Comparison of ENCODE assay signal across 23 cellular contexts in genomic region chr2:112615051-112615450, GRCh38.
"Had no signal": no experiment of that assay in that cellular context is flagged by ENCODE, and none has a peak within 500 bp of the region (broad histone marks: within the 10 kb centered on the region; RNA-seq: fewer than 3 reads in every experiment).

No MANE protein-coding gene starts in this region.

- DNase-seq: activated B cell treated with CpG ODN at 0.5 μM for 24 hours; activated CD4-positive, alpha-beta memory T cell treated with anti-CD3 and anti-CD28 coated beads for 36 hours; activated CD4-positive, alpha-beta T cell treated with anti-CD3 and anti-CD28 coated beads for 4 hours; activated gamma-delta T cell; activated T-cell treated with anti-CD3 and anti-CD28 coated beads for 4 hours; esophagus squamous epithelium; gastrocnemius medialis; hippocampal formation; left ventricle myocardium inferior; mammary epithelial cell; nucleus accumbens; SK-N-SH; stimulated activated CD4-positive, alpha-beta T cell treated with anti-CD3 and anti-CD28 coated beads, Interleukin-4, amount 100 ng/mL, for 1 hour; stimulated activated naive CD8-positive, alpha-beta T cell treated with anti-CD3 and anti-CD28 coated beads, Interleukin-15, Interleukin-2, amounts not matched to agents 100 U/mL and 50 U/mL, for 24 hours; T-helper 2 cell had no signal

- H3K27me3 Mint-ChIP-seq: activated CD4-positive, alpha-beta memory T cell treated with anti-CD3 and anti-CD28 coated beads for 36 hours had no signal

- H3K9me2 ChIP-seq: SK-N-SH had no signal

- H3K36me3 ChIP-seq: breast epithelium, esophagus squamous epithelium, gastrocnemius medialis, left ventricle myocardium inferior, right lobe of liver, upper lobe of left lung had no signal

- ATAC-seq: activated naive CD4-positive, alpha-beta T cell treated with anti-CD3 and anti-CD28 coated beads, Interleukin-2, amount 50 U/mL, for 72 hours; gastrocnemius medialis; right lobe of liver; stimulated activated naive CD8-positive, alpha-beta T cell treated with anti-CD3 and anti-CD28 coated beads, Interleukin-15, Interleukin-2, amounts not matched to agents 100 U/mL and 50 U/mL, for 24 hours had no signal

- H3K27ac ChIP-seq: breast epithelium, coronary artery, esophagus squamous epithelium, gastrocnemius medialis, left ventricle myocardium inferior, right lobe of liver, upper lobe of left lung had no signal

- H3K9ac ChIP-seq: SK-N-SH had no signal

- H3K36me3 Mint-ChIP-seq: activated naive CD4-positive, alpha-beta T cell treated with anti-CD3 and anti-CD28 coated beads, Interleukin-2, amount 50 U/mL, for 72 hours had no signal

- H3K27ac Mint-ChIP-seq: activated B cell treated with CpG ODN at 0.5 μM for 24 hours; activated CD4-positive, alpha-beta memory T cell treated with anti-CD3 and anti-CD28 coated beads for 36 hours; activated naive CD4-positive, alpha-beta T cell treated with anti-CD3 and anti-CD28 coated beads, Interleukin-2, amount 50 U/mL, for 72 hours; activated T-helper 1 cell treated with anti-CD3 and anti-CD28 coated beads, Interleukin-12 subunit alpha, Interleukin-12 subunit beta, Interleukin-2, Interleukin-4 antibody, amounts not matched to agents 30 ng/mL and 10 ng/mL and 1 ng/mL, durations not matched to agents 14 hours and 24 hours and 36 hours; nephron had no signal

- H3K4me1 Mint-ChIP-seq: activated B cell treated with CpG ODN at 0.5 μM for 24 hours, nephron had no signal

- H3K4me2 ChIP-seq: SK-N-SH had no signal

- H3K4me1 ChIP-seq: breast epithelium, esophagus squamous epithelium, gastrocnemius medialis, left ventricle myocardium inferior, upper lobe of left lung had no signal

- H3K27me3 ChIP-seq: breast epithelium, esophagus squamous epithelium, gastrocnemius medialis, right lobe of liver, upper lobe of left lung had no signal

- H3K4me3 Mint-ChIP-seq: activated B cell treated with CpG ODN at 0.5 μM for 24 hours; activated CD4-positive, alpha-beta memory T cell treated with anti-CD3 and anti-CD28 coated beads for 36 hours; activated T-helper 1 cell treated with anti-CD3 and anti-CD28 coated beads, Interleukin-12 subunit alpha, Interleukin-12 subunit beta, Interleukin-2, Interleukin-4 antibody, amounts not matched to agents 30 ng/mL and 10 ng/mL and 1 ng/mL, durations not matched to agents 14 hours and 24 hours and 36 hours; nephron had no signal

- H3K4me3 ChIP-seq: breast epithelium, coronary artery, esophagus squamous epithelium, gastrocnemius medialis, left ventricle myocardium inferior, right lobe of liver, smooth muscle cell, upper lobe of left lung had no signal

- H3K9me3 ChIP-seq: breast epithelium, esophagus squamous epithelium, gastrocnemius medialis, left ventricle myocardium inferior, right lobe of liver, SK-N-SH, upper lobe of left lung had no signal

- H3K9me3 Mint-ChIP-seq: activated B cell treated with CpG ODN at 0.5 μM for 24 hours; activated CD4-positive, alpha-beta memory T cell treated with anti-CD3 and anti-CD28 coated beads for 36 hours; activated naive CD4-positive, alpha-beta T cell treated with anti-CD3 and anti-CD28 coated beads, Interleukin-2, amount 50 U/mL, for 72 hours had no signal
